ENCODE assay signal across 21 cellular contexts in the genomic region with DNA sequence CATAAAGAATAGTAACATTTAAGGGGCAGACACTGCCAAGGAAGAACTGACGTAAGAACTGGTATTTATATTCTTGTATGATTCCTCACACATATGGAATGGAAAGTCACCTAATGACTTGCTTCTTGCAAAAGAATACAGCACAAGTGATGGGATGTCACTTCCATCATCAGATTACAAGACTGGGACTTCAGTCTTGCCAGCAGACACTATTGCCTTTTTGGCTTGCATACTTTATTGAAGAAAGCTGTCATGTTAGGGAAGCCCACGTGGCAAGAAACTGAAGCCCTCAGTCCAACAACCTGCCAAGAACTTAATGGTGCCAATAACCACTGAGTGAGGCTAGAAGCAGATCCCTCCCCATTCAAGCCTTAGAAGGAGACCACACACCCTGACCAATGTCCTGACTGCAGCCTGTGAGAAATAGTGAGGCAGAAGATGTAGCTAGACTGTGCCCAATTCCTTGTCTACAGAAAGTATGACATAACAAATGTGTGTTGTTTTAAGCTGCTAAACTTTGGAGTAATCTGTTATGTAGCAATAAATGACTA. TPM values are rescaled to one million over a fixed set of nuclear protein-coding genes. Genes with fewer than 3 reads are reported as not detected.
A peak's percentile ranks its signal among the peaks of the same experiment; 100 is the strongest.
DNase-seq lines count a peak whose midpoint lies in the region; FAIRE-seq and TF ChIP-seq lines count a peak whose summit lies in the region.
"Had no signal": no experiment of that assay in that cellular context is flagged by ENCODE, and none has a peak within 500 bp of the region (broad histone marks: within the 10 kb centered on the region; RNA-seq: fewer than 3 reads in every experiment).

No MANE protein-coding gene starts in this region.

- H3K27me3 ChIP-seq in ACC112 (ENCODE audit: insufficient read depth, low read length) (no peaks in the 10 kb centered on the region), MM.1S (replicated peaks; ENCODE audit: insufficient read depth, low read length) (no peaks in the 10 kb centered on the region), H7 (ENCODE audit: control insufficient read depth, insufficient read depth, low read length) (no peaks in the 10 kb centered on the region)
- H3K27me3 ChIP-seq: SJSA1, vagina had no signal

- no peak overlapping the region for H3K9ac ChIP-seq in MM.1S (ENCODE audit: low read length)

- H3K27ac ChIP-seq in ACC112 (ENCODE audit: low read depth, low read length) (peak overlapping the region; percentile 65), MM.1S (ENCODE audit: low read length) (no peak overlapping the region)
- H3K27ac ChIP-seq: epithelial cell of prostate, prostate gland, SJSA1, vagina had no signal

- DNase-seq in GM12891 (ENCODE audit: insufficient read length, low spot score) (no peak), amniotic epithelial cell (ENCODE audit: low read depth) (peak; percentile 51), iris pigment epithelial cell (ENCODE audit: low read depth) (peak; percentile 71), MM.1S (no peak), head of caudate nucleus (no peak), H7 (no peak), GM13977 (ENCODE audit: low spot score) (no peak)
- DNase-seq: activated CD4-positive, CD25-positive, alpha-beta regulatory T cell treated with anti-CD3 and anti-CD28 coated beads, Interleukin-2, amount 50 U/mL, for 72 hours; activated CD8-positive, alpha-beta memory T cell treated with anti-CD3 and anti-CD28 coated beads, Interleukin-2, amount 10 ng/mL, durations not matched to agents 7 days and 5 days; CD8-positive, alpha-beta memory T cell; DMS79 treated with DMSO at 0.1 percent for 48 hours; NCI-H1417 treated with DMSO at 0.1 percent for 48 hours; NCI-H2171 treated with DMSO at 0.1 percent for 48 hours; NCI-H774; PC-9; stimulated activated CD4-positive, alpha-beta T cell treated with anti-CD3 and anti-CD28 coated beads, Interleukin-12 subunit alpha, Interleukin-12 subunit beta, amount 100 ng/mL, for 4 hours had no signal

- H3K4me3 ChIP-seq in ACC112 (ENCODE audit: low read depth, low read length) (no peak overlapping the region; the same call in 1 of the 2 replicates), MM.1S (ENCODE audit: low read length) (no peak overlapping the region), H7 (ENCODE audit: insufficient read depth, low read depth, low read length) (no peak overlapping the region)
- H3K4me3 ChIP-seq: PC-9, prostate gland, SJSA1, vagina had no signal

- no peak for TF ChIP-seq CTCF in MM.1S (IDR thresholded peaks at IDR 0.05; ENCODE audit: low read length)
- no peak for TF ChIP-seq CTCF in GM13977 (IDR thresholded peaks at IDR 0.05; ENCODE audit: extremely low read depth, insufficient read depth, missing control alignments)

- H3K79me2 ChIP-seq in ACC112 (ENCODE audit: control insufficient read depth, insufficient read depth, low read length, unreplicated experiment) (peaks cover 93% of the 10 kb centered on the region), MM.1S (ENCODE audit: low read length) (peaks cover 93% of the 10 kb centered on the region)

- no peaks in the 10 kb centered on the region for H3K9me3 ChIP-seq in MM.1S (replicated peaks; ENCODE audit: insufficient read depth, low read length)
- H3K9me3 ChIP-seq: prostate gland, SJSA1, vagina had no signal

- H3K4me1 ChIP-seq in ACC112 (ENCODE audit: control insufficient read depth, insufficient read depth, low read length, unreplicated experiment) (peaks cover 51% of the 10 kb centered on the region), MM.1S (ENCODE audit: low read length) (no peaks in the 10 kb centered on the region)

- intact Hi-C loops in head of caudate nucleus (cut with DNase I), result no loop called here

- H3F3A ChIP-seq in MM.1S (ENCODE audit: insufficient read depth, low read length), result no peaks in the 10 kb centered on the region

- FAIRE-seq in GM12891 (lab: Jason Lieb, UNC), result peak; percentile 72

- no peak overlapping the region for H3K4me2 ChIP-seq in MM.1S (ENCODE audit: low read depth, low read length)
- H3K4me2 ChIP-seq: PC-9 had no signal

- H3K36me3 ChIP-seq in ACC112 (ENCODE audit: insufficient read depth, low read length), result no peaks in the 10 kb centered on the region
- no peaks in the 10 kb centered on the region for H3K36me3 ChIP-seq in MM.1S (replicated peaks; ENCODE audit: insufficient read depth, low read length)
- no peaks in the 10 kb centered on the region for H3K36me3 ChIP-seq in H7 (replicated peaks; ENCODE audit: control insufficient read depth, insufficient read depth, low read length)
- H3K36me3 ChIP-seq: prostate gland had no signal

- TF ChIP-seq POLR2A in GM12891 (IDR thresholded peaks at IDR 0.05; ENCODE audit: low read depth, low read length), result no peak

- H3K9me2 ChIP-seq in MM.1S (replicated peaks; ENCODE audit: insufficient read depth, low read length), result no peaks in the 10 kb centered on the region

- in situ Hi-C loops in GM13977 (cut with MboI; ENCODE audit: low pct_unique_long_range_greater_than_20kb, low sequenced_read_pairs, unreplicated experiment), result loop anchor here (10.0 kb wide), 1 partner anchor 115 kb away; a partner anchor contains a TSS

- H2AFZ ChIP-seq in ACC112 (ENCODE audit: low read length, unreplicated experiment), result no peak overlapping the region
- no peak overlapping the region for H2AFZ ChIP-seq in MM.1S (ENCODE audit: low read length)
- H2AFZ ChIP-seq: PC-9 had no signal

- no peaks in the 10 kb centered on the region for H4K20me1 ChIP-seq in MM.1S (ENCODE audit: insufficient read depth, low read length)

TF ChIP-seq in GM12891, 5 proteins besides CTCF, POLR2A, EP300 and RAD21:
- TF ChIP-seq TAF1 (IDR thresholded peaks at IDR 0.05; ENCODE audit: low read depth, low read length) (no peak), PAX5 (IDR thresholded peaks at IDR 0.05; ENCODE audit: insufficient read depth, low read length, severe bottlenecking) (no peak), POLR2AphosphoS5 (IDR thresholded peaks at IDR 0.05; ENCODE audit: low read depth, low read length) (no peak), SPI1 (IDR thresholded peaks at IDR 0.05; ENCODE audit: low read depth, low read length) (no peak), POU2F2 (IDR thresholded peaks at IDR 0.05; ENCODE audit: low read depth, low read length) (no peak)
TF ChIP-seq in GM12891: peak in this region for 0.

RNA-seq across cellular contexts. Expression of a gene that starts 12.0 kb away (rescaled TPM):
- polyA plus RNA-seq in GM12891 (2012; ENCODE audit: low read depth, missing spikeins), result 23.1 TPM
- 11.6 and 19.3 TPM in 2 replicates for total RNA-seq in H7 (2014; rRNA removed; shearing (Covaris generic))

Comparison
In these comparisons a context has a peak if more than half of its experiments do, and no peak if none do; other contexts are left out.
1. DNase-seq: peak in amniotic epithelial cell (single experiment) and iris pigment epithelial cell (single experiment); none in GM12891 (single experiment), MM.1S (single experiment), head of caudate nucleus (0 of 42), H7 (single experiment) and GM13977 (single experiment).